In the genomic region with DNA sequence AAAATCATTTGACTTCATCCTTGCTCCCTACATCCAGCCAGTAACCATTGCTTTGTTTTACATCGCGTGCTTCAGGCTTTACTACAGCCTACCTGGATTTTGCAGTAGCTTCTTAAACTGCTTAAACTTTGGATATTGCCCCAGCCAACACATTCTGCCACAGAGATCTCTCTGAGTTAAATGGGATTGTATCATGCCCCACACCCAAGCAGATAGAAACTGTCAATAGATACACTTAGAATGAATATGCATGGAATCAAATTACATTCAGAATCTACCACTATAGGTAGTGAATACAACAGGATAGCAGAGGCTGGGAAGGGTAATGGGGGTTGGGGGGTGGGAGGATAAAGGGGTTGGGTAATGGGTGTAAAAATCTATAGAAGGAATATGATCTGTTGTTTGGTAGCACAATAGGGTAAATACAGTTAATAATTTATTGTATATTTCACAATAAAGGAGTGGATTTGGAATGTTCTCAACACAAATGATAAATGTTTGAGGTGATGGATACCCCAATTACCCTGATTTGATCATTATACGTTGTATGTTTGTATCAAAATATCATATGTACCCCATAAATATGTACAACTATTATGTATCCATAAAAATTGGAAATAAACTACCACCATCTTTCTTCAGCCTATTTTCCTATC, we compare ENCODE assay signal across 18 cellular contexts. TPM values are rescaled to one million over a fixed set of nuclear protein-coding genes. Genes with fewer than 3 reads are reported as not detected.
A peak's percentile ranks its signal among the peaks of the same experiment; 100 is the strongest.
DNase-seq lines count a peak whose midpoint lies in the region; ATAC-seq, FAIRE-seq and TF ChIP-seq lines count a peak whose summit lies in the region.
"Had no signal": no experiment of that assay in that cellular context is flagged by ENCODE, and none has a peak within 500 bp of the region (broad histone marks: within the 10 kb centered on the region; RNA-seq: fewer than 3 reads in every experiment).

No MANE protein-coding gene starts in this region.

- H3K4me3 ChIP-seq in breast epithelium = no peak overlapping the region
- H3K4me3 ChIP-seq in kidney (ENCODE audit: low read length in 2 of 2) = no peak overlapping the region
- H3K4me3 ChIP-seq: A549, GM12878, HAP-1 had no signal

- POLR2A ChIA-PET in MCF 10A (lab: Yijun Ruan, JAX) = no interaction called here

- H3K27ac ChIP-seq in breast epithelium = no peak overlapping the region
- no peak overlapping the region for H3K27ac ChIP-seq in kidney (ENCODE audit: low read depth in 2 of 2, low read length in 2 of 2)
- H3K27ac ChIP-seq: C4-2B, KMS-11 had no signal

- CTCF ChIA-PET in MCF 10A (lab: Yijun Ruan, JAX) = interaction anchor here (1.9 kb wide), 1 partner anchor 57 kb away, joined by 11 read pairs; no protein-coding TSS in a partner anchor

- H3K9ac ChIP-seq in kidney (ENCODE audit: low read length in 2 of 2) = no peak overlapping the region
- H3K9ac ChIP-seq: KMS-11 had no signal

- H3K27ac Mint-ChIP-seq in MCF 10A (ENCODE audit: low read depth, unreplicated experiment) = peak overlapping the region; percentile 64
- H3K27ac Mint-ChIP-seq in mesothelial cell of epicardium = peak overlapping the region; percentile 91

- no peaks in the 10 kb centered on the region for H3K27me3 ChIP-seq in breast epithelium

- ATAC-seq in SK-N-SH treated with all-trans-retinoic acid at 6 μM for 48 hours = peak; percentile 72; the same call in 2 of the 3 replicates
- ATAC-seq: GM12878 had no signal

- H3K9me3 ChIP-seq in breast epithelium (no peaks in the 10 kb centered on the region), kidney (ENCODE audit: control insufficient read depth in 1 of 2, low read length in 2 of 2) (no peaks in the 10 kb centered on the region)
- H3K9me3 ChIP-seq: A549, HAP-1 had no signal

- peaks cover 15% of the 10 kb centered on the region for H3K4me1 Mint-ChIP-seq in MCF 10A (ENCODE audit: insufficient read depth, unreplicated experiment)
- H3K4me1 Mint-ChIP-seq in mesothelial cell of epicardium = peaks cover 32% of the 10 kb centered on the region

- no peaks in the 10 kb centered on the region for H3K9me3 Mint-ChIP-seq in MCF 10A (ENCODE audit: unreplicated experiment)
- H3K9me3 Mint-ChIP-seq in mesothelial cell of epicardium = no peaks in the 10 kb centered on the region

- BruUV-seq in MCF 10A (replicated peaks; lab: Mats Ljungman, UMichigan) = no TSS peak

- H3K36me3 Mint-ChIP-seq in MCF 10A (ENCODE audit: insufficient read depth, unreplicated experiment) (no peaks in the 10 kb centered on the region), mesothelial cell of epicardium (peaks cover 3% of the 10 kb centered on the region)

- no peaks in the 10 kb centered on the region for H3K36me3 ChIP-seq in breast epithelium
- no peaks in the 10 kb centered on the region for H3K36me3 ChIP-seq in kidney (ENCODE audit: control insufficient read depth in 1 of 2, insufficient read depth in 2 of 2, low read length in 2 of 2)
- H3K36me3 ChIP-seq: HAP-1 had no signal

- no peak for FAIRE-seq in kidney (lab: Jason Lieb, UNC)
- FAIRE-seq: A549, GM12878, GM18507 had no signal

- H3K4me1 ChIP-seq in breast epithelium = peaks cover 2 to 3% of the 10 kb centered on the region in 2 donors
- no peaks in the 10 kb centered on the region for H3K4me1 ChIP-seq in kidney (ENCODE audit: control insufficient read depth in 1 of 2, insufficient read depth in 1 of 2, low read depth in 1 of 2, low read length in 2 of 2)
- H3K4me1 ChIP-seq: HAP-1 had no signal

- TF ChIP-seq POLR2A in breast epithelium (IDR thresholded peaks at IDR 0.05) = no peak

- H3K27me3 Mint-ChIP-seq in MCF 10A (ENCODE audit: insufficient read depth, unreplicated experiment) = no peaks in the 10 kb centered on the region
- no peaks in the 10 kb centered on the region for H3K27me3 Mint-ChIP-seq in mesothelial cell of epicardium (ENCODE audit: low read depth)

- H3K4me3 Mint-ChIP-seq in MCF 10A (ENCODE audit: unreplicated experiment) (no peak overlapping the region), mesothelial cell of epicardium (no peak overlapping the region)

- TF ChIP-seq CTCF in MCF 10A (IDR thresholded peaks at IDR 0.05; ENCODE audit: unreplicated experiment) = no peak
- no peak for TF ChIP-seq CTCF in breast epithelium (IDR thresholded peaks at IDR 0.05)
- no peak for TF ChIP-seq CTCF in mesothelial cell of epicardium (IDR thresholded peaks at IDR 0.05; ENCODE audit: unreplicated experiment)
- no peak for TF ChIP-seq CTCF in kidney (IDR thresholded peaks at IDR 0.05; ENCODE audit: borderline replicate concordance, extremely low read depth, insufficient read depth)

- DNase-seq in MCF 10A (ENCODE audit: unreplicated experiment) = no peak
- DNase-seq in breast epithelium (ENCODE audit: low spot score in 2 of 2) = no peak
- no peak for DNase-seq in mesothelial cell of epicardium (ENCODE audit: low spot score in 2 of 2, unreplicated experiment in 2 of 2)
- DNase-seq in HPDE6-E6E7 (ENCODE audit: extremely low spot score) = no peak
- no peak for DNase-seq in kidney
- DNase-seq in NCI-H1436 (lab: John Stamatoyannopoulos, UW) = no peak
- DNase-seq: DMS 273 treated with DMSO at 0.1 percent for 48 hours, GDM1, NCI-H526 treated with DMSO at 0.1 percent for 48 hours, Right ventricle myocardium superior had no signal

- intact Hi-C loops in MCF 10A (cut with micrococcal nuclease) = no loop called here
- intact Hi-C loops in breast epithelium (cut with DNase I; ENCODE audit: low total_unique reads) = loop anchor here (5.0 kb wide), 1 partner anchor 195 kb away; no protein-coding TSS in a partner anchor
- intact Hi-C loops in kidney (cut with DNase I) = no loop called here

TF ChIP-seq in SK-N-SH treated with all-trans-retinoic acid at 6 μM for 48 hours, 23 proteins besides CTCF, POLR2A, EP300 and RAD21 (continues in another document):
- TF ChIP-seq RARB (CRISPR knock-in tag; IDR thresholded peaks at IDR 0.05) = no peak
- TF ChIP-seq ZNF8 (CRISPR knock-in tag; IDR thresholded peaks at IDR 0.05) = no peak
- no peak for TF ChIP-seq PATZ1 (CRISPR knock-in tag; IDR thresholded peaks at IDR 0.05; ENCODE audit: borderline replicate concordance)
- TF ChIP-seq ZNF565 (CRISPR knock-in tag; conservative IDR thresholded peaks at IDR 0.05; ENCODE audit: low read depth) = no peak
- TF ChIP-seq ZC3H10 (CRISPR knock-in tag; IDR thresholded peaks at IDR 0.05) = no peak
- no peak for TF ChIP-seq OSR1 (CRISPR knock-in tag; IDR thresholded peaks at IDR 0.05)
- TF ChIP-seq, protein P1, sequence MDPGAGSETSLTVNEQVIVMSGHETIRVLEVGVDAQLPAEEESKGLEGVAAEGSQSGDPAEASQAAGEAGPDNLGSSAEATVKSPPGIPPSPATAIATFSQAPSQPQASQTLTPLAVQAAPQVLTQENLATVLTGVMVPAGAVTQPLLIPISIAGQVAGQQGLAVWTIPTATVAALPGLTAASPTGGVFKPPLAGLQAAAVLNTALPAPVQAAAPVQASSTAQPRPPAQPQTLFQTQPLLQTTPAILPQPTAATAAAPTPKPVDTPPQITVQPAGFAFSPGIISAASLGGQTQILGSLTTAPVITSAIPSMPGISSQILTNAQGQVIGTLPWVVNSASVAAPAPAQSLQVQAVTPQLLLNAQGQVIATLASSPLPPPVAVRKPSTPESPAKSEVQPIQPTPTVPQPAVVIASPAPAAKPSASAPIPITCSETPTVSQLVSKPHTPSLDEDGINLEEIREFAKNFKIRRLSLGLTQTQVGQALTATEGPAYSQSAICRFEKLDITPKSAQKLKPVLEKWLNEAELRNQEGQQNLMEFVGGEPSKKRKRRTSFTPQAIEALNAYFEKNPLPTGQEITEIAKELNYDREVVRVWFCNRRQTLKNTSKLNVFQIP (CRISPR knock-in tag; IDR thresholded peaks at IDR 0.05; ENCODE audit: borderline replicate concordance, low read depth) = no peak
- TF ChIP-seq, protein P2, sequence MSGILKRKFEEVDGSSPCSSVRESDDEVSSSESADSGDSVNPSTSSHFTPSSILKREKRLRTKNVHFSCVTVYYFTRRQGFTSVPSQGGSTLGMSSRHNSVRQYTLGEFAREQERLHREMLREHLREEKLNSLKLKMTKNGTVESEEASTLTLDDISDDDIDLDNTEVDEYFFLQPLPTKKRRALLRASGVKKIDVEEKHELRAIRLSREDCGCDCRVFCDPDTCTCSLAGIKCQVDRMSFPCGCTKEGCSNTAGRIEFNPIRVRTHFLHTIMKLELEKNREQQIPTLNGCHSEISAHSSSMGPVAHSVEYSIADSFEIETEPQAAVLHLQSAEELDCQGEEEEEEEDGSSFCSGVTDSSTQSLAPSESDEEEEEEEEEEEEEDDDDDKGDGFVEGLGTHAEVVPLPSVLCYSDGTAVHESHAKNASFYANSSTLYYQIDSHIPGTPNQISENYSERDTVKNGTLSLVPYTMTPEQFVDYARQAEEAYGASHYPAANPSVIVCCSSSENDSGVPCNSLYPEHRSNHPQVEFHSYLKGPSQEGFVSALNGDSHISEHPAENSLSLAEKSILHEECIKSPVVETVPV (CRISPR knock-in tag; IDR thresholded peaks at IDR 0.05) = no peak
- no peak for TF ChIP-seq ESRRG (CRISPR knock-in tag; IDR thresholded peaks at IDR 0.05)
- TF ChIP-seq ZNF70 (CRISPR knock-in tag; IDR thresholded peaks at IDR 0.05) = no peak

RNA-seq across cellular contexts. Expression of gene MYRFL, which starts 2.7 kb away (rescaled TPM):
- total RNA-seq in MCF 10A (2022) = not detected in 2 replicates
- total RNA-seq in breast epithelium = 1 to 10 TPM in 1 of 3 donors, not detected in 2; 1.3 TPM
- 0.16 to 0.18 TPM (median 0.18 TPM) in 3 replicates for total RNA-seq in mesothelial cell of epicardium
- 0.82 TPM for total RNA-seq in kidney
- polyA plus RNA-seq in kidney (ENCODE audit: insufficient read depth, low read depth, low replicate concordance) = 1.6 TPM
- total RNA-seq: M059J had no signal
